Comparison of ENCODE assay signal across 7 cellular contexts in the genomic region with DNA sequence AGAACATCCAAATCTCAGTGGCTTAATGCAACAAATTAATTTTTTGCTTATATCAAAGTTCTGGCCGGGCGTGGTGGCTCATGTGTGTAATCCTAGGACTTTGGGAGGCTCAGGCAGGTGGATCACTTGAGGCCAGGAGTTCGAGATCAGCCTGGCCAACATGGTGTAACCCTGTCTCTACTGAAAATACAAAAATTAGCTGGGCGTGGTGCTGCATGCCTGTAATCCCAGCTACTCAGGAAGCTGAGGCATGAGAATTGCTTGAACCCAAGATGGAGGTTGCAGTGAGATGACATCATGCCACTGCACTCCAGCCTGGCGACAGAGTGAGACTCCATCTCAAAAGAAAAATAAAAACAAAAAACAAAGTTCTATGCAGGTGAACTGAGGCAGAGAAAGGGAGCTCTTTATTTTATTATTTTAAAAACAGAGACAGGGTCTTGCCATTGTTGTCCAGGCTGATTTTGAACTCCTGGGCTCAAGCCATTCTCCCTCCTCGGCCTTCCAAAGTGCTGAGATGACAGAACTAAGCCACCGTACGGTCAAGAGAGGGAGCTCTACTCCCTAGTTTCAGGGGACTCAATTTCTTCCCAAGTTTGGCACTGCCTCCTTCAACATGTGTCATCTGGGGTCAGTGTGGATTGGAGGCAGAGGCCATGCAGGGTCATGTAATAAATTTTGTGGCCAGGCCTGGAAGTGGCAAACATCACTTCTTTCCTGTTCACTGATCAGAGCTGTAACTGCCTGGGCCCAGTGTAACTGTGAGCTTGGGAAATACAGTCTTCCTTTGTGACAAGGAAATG. TPM values are rescaled to one million over a fixed set of nuclear protein-coding genes. Genes with fewer than 3 reads are reported as not detected.
DNase-seq lines count a peak whose midpoint lies in the region; ATAC-seq and TF ChIP-seq lines count a peak whose summit lies in the region.

No MANE protein-coding gene starts in this region.

- no peaks in the 10 kb centered on the region for H3K79me2 ChIP-seq in GM23338 (replicated peaks; ENCODE audit: insufficient read depth)

- H4K20me1 ChIP-seq in GM23338 (replicated peaks; ENCODE audit: insufficient read depth) = peaks cover 6% of the 10 kb centered on the region; the same call in 1 of the 2 replicates

- no peak overlapping the region for H3K4me2 ChIP-seq in GM23338

- in situ Hi-C loops in Caki2 (cut with HindIII; ENCODE audit: low pct_unique_long_range_greater_than_20kb, low sequenced_read_pairs) = no loop called here

- peaks cover 17% of the 10 kb centered on the region for H3K4me1 Mint-ChIP-seq in GM23338

- H3K4me3 ChIP-seq in GM23338 = no peak overlapping the region
- no peak overlapping the region for H3K4me3 ChIP-seq in fibroblast of pulmonary artery (replicated peaks; ENCODE audit: low read depth, low read length)

- H3K36me3 ChIP-seq in GM23338 (ENCODE audit: insufficient read depth) = no peaks in the 10 kb centered on the region

- TF ChIP-seq CTCF in GM23338 (conservative IDR thresholded peaks at IDR 0.05; ENCODE audit: low read depth in 2 of 2) = peak; percentile 72 to 94
- peak; percentile 63 for TF ChIP-seq CTCF in fibroblast of pulmonary artery (IDR thresholded peaks at IDR 0.05; ENCODE audit: low read length, missing control alignments)
- TF ChIP-seq CTCF in omental fat pad (IDR thresholded peaks at IDR 0.05) = no peak

- no peaks in the 10 kb centered on the region for H3K9me2 ChIP-seq in GM23338 (ENCODE audit: insufficient read depth)

- H2AFZ ChIP-seq in GM23338 = no peak overlapping the region

- H3K4me1 ChIP-seq in GM23338 (ENCODE audit: insufficient read depth) = peaks cover 25% of the 10 kb centered on the region

- H3K27ac Mint-ChIP-seq in GM23338 = no peak overlapping the region

- H3K36me3 Mint-ChIP-seq in GM23338 (ENCODE audit: low read depth) = no peaks in the 10 kb centered on the region; the same call in 2 of the 3 replicates

- H3K27me3 ChIP-seq in GM23338 (ENCODE audit: insufficient read depth) = 0 out of 2 replicates have a peak, but pooled peaks cover 5% of the 10 kb centered on the region

- H3K9me3 Mint-ChIP-seq in GM23338 = no peaks in the 10 kb centered on the region; the same call in 2 of the 3 replicates

- peak; percentile 11 for ATAC-seq in GM23338
- ATAC-seq in omental fat pad (ENCODE audit: low FRiP score) = peak; percentile 30
- no peak for ATAC-seq in HG02970 (IDR thresholded peaks at IDR 0.05; ENCODE audit: low FRiP score, unreplicated experiment)

- H3K27ac ChIP-seq in GM23338 (ENCODE audit: low read depth) = no peak overlapping the region

- H3K27me3 Mint-ChIP-seq in GM23338 (ENCODE audit: insufficient read depth, low read depth, poor library complexity) = peaks cover 24% of the 10 kb centered on the region

- H3F3A ChIP-seq in GM23338 (replicated peaks; ENCODE audit: low read depth) = 0 out of 2 replicates have a peak, but pooled peaks cover 3% of the 10 kb centered on the region

- no peak overlapping the region; the same call in 2 of the 3 replicates for H3K4me3 Mint-ChIP-seq in GM23338

- DNase-seq in Caki2 (ENCODE audit: low read depth) = peak; percentile 76
- peak; percentile 75 for DNase-seq in GM23338 (ENCODE audit: low spot score)
- peak; percentile 61 for DNase-seq in SW480 (ENCODE audit: low spot score)
- DNase-seq in fibroblast of pulmonary artery (ENCODE audit: low read depth) = peak; percentile 64
- no peak for DNase-seq in omental fat pad (ENCODE audit: low spot score)
- DNase-seq in KG1 (lab: John Stamatoyannopoulos, UW) = no peak

TF ChIP-seq in GM23338, 12 proteins besides CTCF, POLR2A, EP300 and RAD21 (continues in another document):
- TF ChIP-seq JUNB (IDR thresholded peaks at IDR 0.05; ENCODE audit: unreplicated experiment) = no peak
- no peak for TF ChIP-seq EZH2phosphoT487 (IDR thresholded peaks at IDR 0.05; ENCODE audit: unreplicated experiment)
- no peak for TF ChIP-seq STAT1 (IDR thresholded peaks at IDR 0.05; ENCODE audit: unreplicated experiment)
- no peak for TF ChIP-seq CREB1 (CRISPR knock-in tag; IDR thresholded peaks at IDR 0.05; ENCODE audit: low read depth)
- no peak for TF ChIP-seq ZNF331 (CRISPR knock-in tag; IDR thresholded peaks at IDR 0.05; ENCODE audit: low read depth)
- TF ChIP-seq, protein P1, sequence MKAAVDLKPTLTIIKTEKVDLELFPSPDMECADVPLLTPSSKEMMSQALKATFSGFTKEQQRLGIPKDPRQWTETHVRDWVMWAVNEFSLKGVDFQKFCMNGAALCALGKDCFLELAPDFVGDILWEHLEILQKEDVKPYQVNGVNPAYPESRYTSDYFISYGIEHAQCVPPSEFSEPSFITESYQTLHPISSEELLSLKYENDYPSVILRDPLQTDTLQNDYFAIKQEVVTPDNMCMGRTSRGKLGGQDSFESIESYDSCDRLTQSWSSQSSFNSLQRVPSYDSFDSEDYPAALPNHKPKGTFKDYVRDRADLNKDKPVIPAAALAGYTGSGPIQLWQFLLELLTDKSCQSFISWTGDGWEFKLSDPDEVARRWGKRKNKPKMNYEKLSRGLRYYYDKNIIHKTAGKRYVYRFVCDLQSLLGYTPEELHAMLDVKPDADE (IDR thresholded peaks at IDR 0.05) = no peak
- TF ChIP-seq NANOG (IDR thresholded peaks at IDR 0.05; ENCODE audit: borderline replicate concordance) = no peak
- no peak for TF ChIP-seq ZNF462 (CRISPR knock-in tag; IDR thresholded peaks at IDR 0.05)

RNA-seq across cellular contexts. Expression of gene ADCK2, which starts 2.4 kb away (rescaled TPM):
- total RNA-seq in Caki2 (2014; rRNA removed; shearing (Covaris generic); ENCODE audit: low replicate concordance) = 49.0 and 52.8 TPM in 2 replicates
- total RNA-seq in GM23338 (2014; rRNA removed; shearing (Covaris generic)) = 11.2 and 14.4 TPM in 2 replicates
- polyA plus RNA-seq in GM23338 (2016; fragmentation: Nextera tagmentation; extraction: Ambion mirVana) = 4.7 and 5.0 TPM in 2 replicates
- 10 to 100 TPM; 15.9 to 25.1 (median 20.1) TPM for total RNA-seq in omental fat pad

RNA-seq across cellular contexts. Expression of gene NDUFB2, which starts 21.4 kb away (rescaled TPM):
- 335 and 337 TPM in 2 replicates for total RNA-seq in Caki2 (2014; rRNA removed; shearing (Covaris generic); ENCODE audit: low replicate concordance)
- total RNA-seq in GM23338 (2014; rRNA removed; shearing (Covaris generic)) = 175 and 306 TPM in 2 replicates
- polyA plus RNA-seq in GM23338 (2016; fragmentation: Nextera tagmentation; extraction: Ambion mirVana) = 382 and 407 TPM in 2 replicates
- total RNA-seq in omental fat pad = 100 to 1,000 TPM; 118 to 301 (median 234) TPM

RNA-seq across cellular contexts. Expression of gene DENND2A, which starts 34.5 kb away (rescaled TPM):
- 0.34 and 0.75 TPM in 2 replicates for total RNA-seq in Caki2 (2014; rRNA removed; shearing (Covaris generic); ENCODE audit: low replicate concordance)
- 5.6 and 10.0 TPM in 2 replicates for total RNA-seq in GM23338 (2014; rRNA removed; shearing (Covaris generic))
- 1.7 and 2.4 TPM in 2 replicates for polyA plus RNA-seq in GM23338 (2016; fragmentation: Nextera tagmentation; extraction: Ambion mirVana)
- total RNA-seq in omental fat pad = 10 to 100 TPM in 3 of 4 donors, 1 to 10 TPM in 1; 6.7 to 34.7 (median 15.7) TPM

Comparison
In these comparisons a context has a peak if more than half of its experiments do, and no peak if none do; other contexts are left out.
1. DNase-seq: peak in Caki2 (single experiment), GM23338 (single experiment), SW480 (single experiment) and fibroblast of pulmonary artery (single experiment); none in omental fat pad (single experiment) and KG1 (single experiment).
2. CTCF ChIP-seq: peak in GM23338 (2 of 2) and fibroblast of pulmonary artery (single experiment); none in omental fat pad (0 of 3).